ENCODE assay signal across 18 cellular contexts in the genomic region with DNA sequence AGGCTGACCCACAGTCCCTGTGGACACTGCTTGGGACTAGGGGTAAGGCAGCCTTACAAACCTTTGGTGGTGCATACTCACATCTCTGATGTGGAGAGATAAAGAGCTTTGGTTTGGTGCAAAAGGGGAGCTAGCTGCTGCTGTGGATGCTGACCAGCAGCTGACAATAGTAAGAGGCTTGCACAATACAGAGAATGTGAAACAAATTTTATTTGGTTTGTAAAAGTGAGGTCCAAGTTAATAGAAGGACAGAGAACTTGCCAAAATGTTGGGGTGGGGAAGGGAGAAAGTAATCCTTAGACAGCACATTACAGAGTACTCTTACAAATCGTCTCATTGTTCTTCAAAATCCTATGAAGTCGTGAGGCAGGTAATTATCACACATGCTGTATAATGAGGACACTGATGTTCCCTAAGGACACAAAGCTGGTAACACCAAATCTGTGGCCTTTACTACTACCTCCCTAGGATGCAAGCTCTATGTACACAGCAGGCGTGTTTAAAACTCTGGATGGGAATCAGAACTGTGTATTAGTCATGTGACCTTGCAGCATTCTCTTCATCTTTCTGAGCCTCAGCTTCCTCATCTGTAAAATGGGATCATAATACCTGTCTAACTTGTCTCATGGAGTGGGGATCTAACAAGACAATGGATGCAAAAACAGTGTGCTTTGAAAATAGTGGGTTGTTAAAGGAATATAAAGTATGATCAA.
"Had no signal": no experiment of that assay in that cellular context is flagged by ENCODE, and none has a peak within 500 bp of the region (broad histone marks: within the 10 kb centered on the region; RNA-seq: fewer than 3 reads in every experiment).

No MANE protein-coding gene starts in this region.

- H3K4me1 Mint-ChIP-seq: activated naive CD4-positive, alpha-beta T cell treated with anti-CD3 and anti-CD28 coated beads, Interleukin-2, amount 10 ng/mL, durations not matched to agents 7 days and 5 days had no signal

- H3K36me3 Mint-ChIP-seq: activated naive CD4-positive, alpha-beta T cell treated with anti-CD3 and anti-CD28 coated beads, Interleukin-2, amount 10 ng/mL, durations not matched to agents 7 days and 5 days had no signal

- FAIRE-seq: astrocyte, endometrium, islet of Langerhans, pancreas had no signal

- DNase-seq: activated CD4-positive, alpha-beta T cell treated with anti-CD3 and anti-CD28 coated beads for 1 hour; activated CD4-positive, alpha-beta T cell treated with anti-CD3 and anti-CD28 coated beads, Interleukin-2, amount 50 U/mL, for 48 hours; activated CD8-positive, alpha-beta memory T cell treated with anti-CD3 and anti-CD28 coated beads, Interleukin-2, amount 10 ng/mL, durations not matched to agents 7 days and 5 days; activated naive CD4-positive, alpha-beta T cell treated with anti-CD3 and anti-CD28 coated beads, Interleukin-2, amount 10 ng/mL, durations not matched to agents 7 days and 5 days; activated T-cell treated with anti-CD3 and anti-CD28 coated beads, Interleukin-2, amount 50 U/mL, for 1 hour; dorsolateral prefrontal cortex; left colon; lower lobe of right lung; midbrain; pancreas; stimulated activated CD4-positive, alpha-beta T cell treated with anti-CD3 and anti-CD28 coated beads, Interleukin-4, amount 100 ng/mL, for 1 hour; stimulated activated naive CD4-positive, alpha-beta T cell treated with Interleukin-2 at 50 U/mL for 16 hours; T-helper 9 cell had no signal

- H3K27ac Mint-ChIP-seq: activated CD8-positive, alpha-beta memory T cell treated with anti-CD3 and anti-CD28 coated beads, Interleukin-2, amount 10 ng/mL, durations not matched to agents 7 days and 5 days; activated naive CD4-positive, alpha-beta T cell treated with anti-CD3 and anti-CD28 coated beads, Interleukin-2, amount 10 ng/mL, durations not matched to agents 7 days and 5 days; type B pancreatic cell had no signal

- H3K4me3 ChIP-seq: dorsolateral prefrontal cortex, gastroesophageal sphincter, lower lobe of right lung, pancreas had no signal

- H3K4me3 Mint-ChIP-seq: activated CD8-positive, alpha-beta memory T cell treated with anti-CD3 and anti-CD28 coated beads, Interleukin-2, amount 10 ng/mL, durations not matched to agents 7 days and 5 days; activated naive CD4-positive, alpha-beta T cell treated with anti-CD3 and anti-CD28 coated beads, Interleukin-2, amount 10 ng/mL, durations not matched to agents 7 days and 5 days; type B pancreatic cell had no signal

- H3K27ac ChIP-seq: dorsolateral prefrontal cortex, gastroesophageal sphincter, lower lobe of right lung, pancreas had no signal

- H3K9me3 Mint-ChIP-seq: activated naive CD4-positive, alpha-beta T cell treated with anti-CD3 and anti-CD28 coated beads, Interleukin-2, amount 10 ng/mL, durations not matched to agents 7 days and 5 days; type B pancreatic cell had no signal

- H3K4me1 ChIP-seq: pancreas had no signal

- ATAC-seq: activated CD8-positive, alpha-beta memory T cell treated with anti-CD3 and anti-CD28 coated beads, Interleukin-2, amount 10 ng/mL, durations not matched to agents 7 days and 5 days; gastroesophageal sphincter; left colon; lower lobe of right lung; pancreas had no signal

- H3K27me3 ChIP-seq: dorsolateral prefrontal cortex, gastroesophageal sphincter, pancreas had no signal

- H3K9me3 ChIP-seq: gastroesophageal sphincter, lower lobe of right lung, pancreas had no signal

- H3K36me3 ChIP-seq: pancreas had no signal

- H3K27me3 Mint-ChIP-seq: type B pancreatic cell had no signal
